Comparison of ENCODE assay signal across 17 cellular contexts in genomic region chr2:10160226-10160955, GRCh38. TPM values are rescaled to one million over a fixed set of nuclear protein-coding genes. Genes with fewer than 3 reads are reported as not detected.
A peak's percentile ranks its signal among the peaks of the same experiment; 100 is the strongest.
DNase-seq lines count a peak whose midpoint lies in the region; ATAC-seq, FAIRE-seq and TF ChIP-seq lines count a peak whose summit lies in the region.
"Had no signal": no experiment of that assay in that cellular context is flagged by ENCODE, and none has a peak within 500 bp of the region (broad histone marks: within the 10 kb centered on the region; RNA-seq: fewer than 3 reads in every experiment).

No MANE protein-coding gene starts in this region.

- intact Hi-C loops in Right ventricle myocardium inferior (cut with DNase I) = no loop called here
- intact Hi-C loops in cardiac septum (cut with DNase I) = no loop called here

- H3K36me3 Mint-ChIP-seq in endodermal cell (ENCODE audit: low read depth) = peaks cover 3% of the 10 kb centered on the region
- H3K36me3 Mint-ChIP-seq: IgD-negative memory B cell had no signal

- no peak overlapping the region for H3K4me3 ChIP-seq in endodermal cell (ENCODE audit: low read length)
- H3K4me3 ChIP-seq: HAP-1, PC-9 had no signal

- no peaks in the 10 kb centered on the region for H3K9me3 Mint-ChIP-seq in endodermal cell
- H3K9me3 Mint-ChIP-seq: IgD-negative memory B cell had no signal

- FAIRE-seq in HTR-8/SVneo (lab: Jason Lieb, UNC) = no peak

- no peak overlapping the region for H3K27ac ChIP-seq in endodermal cell (ENCODE audit: low read depth, low read length)
- H3K27ac ChIP-seq: 22Rv1, PC-9 had no signal

- no peak for ATAC-seq in Right ventricle myocardium inferior

- H3K9ac ChIP-seq in endodermal cell (ENCODE audit: extremely low read depth, low read length, poor library complexity, severe bottlenecking) = no peak overlapping the region

- WGBS in endodermal cell (ENCODE audit: insufficient coverage in 1 of 2, insufficient read length in 1 of 2), 2 experiments = 91 to 95% methylated on average over 8 to 13 of the region's 13 CpGs

- H3K4me1 Mint-ChIP-seq in endodermal cell = no peaks in the 10 kb centered on the region

- H3K36me3 ChIP-seq in endodermal cell (ENCODE audit: control insufficient read depth, insufficient read depth, low read length) = no peaks in the 10 kb centered on the region

- TF ChIP-seq CTCF in endodermal cell (conservative IDR thresholded peaks at IDR 0.05) = no peak

- no peak overlapping the region for H3K27ac Mint-ChIP-seq in endodermal cell
- H3K27ac Mint-ChIP-seq: IgD-negative memory B cell had no signal

- peak; percentile 42 for DNase-seq in NCI-H2171 treated with DMSO at 0.1 percent for 48 hours (lab: John Stamatoyannopoulos, UW)
- DNase-seq in NCI-H2171 (lab: John Stamatoyannopoulos, UW) = no peak
- DNase-seq in Right ventricle myocardium inferior (ENCODE audit: missing footprints) = peak; percentile 42
- no peak for DNase-seq in cardiac septum (ENCODE audit: low spot score)
- DNase-seq in endodermal cell = peak; percentile 38
- no peak for DNase-seq in HTR-8/SVneo (ENCODE audit: insufficient read length, low spot score)
- no peak for DNase-seq in activated naive CD4-positive, alpha-beta T cell (lab: John Stamatoyannopoulos, UW)
- DNase-seq in epidermal melanocyte (ENCODE audit: insufficient read length, low spot score) = no peak
- DNase-seq: COR-L47, NCI-H1436, NCI-H2081, NCI-H226, NCI-H526 treated with DMSO at 0.1 percent for 48 hours, PC-9 had no signal

- H3K27me3 Mint-ChIP-seq in endodermal cell (ENCODE audit: insufficient read depth) = no peaks in the 10 kb centered on the region
- H3K27me3 Mint-ChIP-seq: IgD-negative memory B cell had no signal

- H3K27me3 ChIP-seq in endodermal cell (ENCODE audit: control insufficient read depth, insufficient read depth, low read length, poor library complexity, severe bottlenecking) = no peaks in the 10 kb centered on the region

- no peak overlapping the region for H3K4me3 Mint-ChIP-seq in endodermal cell

- no peaks in the 10 kb centered on the region for H3K4me1 ChIP-seq in endodermal cell (ENCODE audit: control insufficient read depth, insufficient read depth, low read length)
- H3K4me1 ChIP-seq: HAP-1 had no signal

- no peaks in the 10 kb centered on the region for H3K9me3 ChIP-seq in endodermal cell (ENCODE audit: control insufficient read depth, low read length)
- H3K9me3 ChIP-seq: HAP-1 had no signal

RNA-seq across cellular contexts. Expression of gene RRM2, which starts 37.9 kb away (rescaled TPM):
- total RNA-seq in Right ventricle myocardium inferior = 4.2 TPM
- total RNA-seq in cardiac septum = 0.35 TPM
- 100 to 1,000 TPM; 142 to 157 TPM for total RNA-seq in endodermal cell
- 152 TPM for polyA plus RNA-seq in endodermal cell (2013, experiment 1 of 2)
- 130 TPM for polyA plus RNA-seq in endodermal cell (2013, experiment 2 of 2)

Comparison
In these comparisons a context has a peak if more than half of its experiments do, and no peak if none do; other contexts are left out.
1. DNase-seq: peak in NCI-H2171 treated with DMSO at 0.1 percent for 48 hours (single experiment), Right ventricle myocardium inferior (single experiment) and endodermal cell (single experiment); none in NCI-H2171 (single experiment), cardiac septum (single experiment), HTR-8/SVneo (single experiment), activated naive CD4-positive, alpha-beta T cell (0 of 4) and epidermal melanocyte (single experiment).
2. RNA of gene RRM2, which starts 37.9 kb away (total RNA-seq): 142 to 157 TPM in endodermal cell; 4.2 TPM in Right ventricle myocardium inferior (single experiment) and 0.35 TPM in cardiac septum (single experiment); every median in the first group is over 10 times any median in the second.